8 cellular contexts compared by ENCODE assay signal in the genomic region with DNA sequence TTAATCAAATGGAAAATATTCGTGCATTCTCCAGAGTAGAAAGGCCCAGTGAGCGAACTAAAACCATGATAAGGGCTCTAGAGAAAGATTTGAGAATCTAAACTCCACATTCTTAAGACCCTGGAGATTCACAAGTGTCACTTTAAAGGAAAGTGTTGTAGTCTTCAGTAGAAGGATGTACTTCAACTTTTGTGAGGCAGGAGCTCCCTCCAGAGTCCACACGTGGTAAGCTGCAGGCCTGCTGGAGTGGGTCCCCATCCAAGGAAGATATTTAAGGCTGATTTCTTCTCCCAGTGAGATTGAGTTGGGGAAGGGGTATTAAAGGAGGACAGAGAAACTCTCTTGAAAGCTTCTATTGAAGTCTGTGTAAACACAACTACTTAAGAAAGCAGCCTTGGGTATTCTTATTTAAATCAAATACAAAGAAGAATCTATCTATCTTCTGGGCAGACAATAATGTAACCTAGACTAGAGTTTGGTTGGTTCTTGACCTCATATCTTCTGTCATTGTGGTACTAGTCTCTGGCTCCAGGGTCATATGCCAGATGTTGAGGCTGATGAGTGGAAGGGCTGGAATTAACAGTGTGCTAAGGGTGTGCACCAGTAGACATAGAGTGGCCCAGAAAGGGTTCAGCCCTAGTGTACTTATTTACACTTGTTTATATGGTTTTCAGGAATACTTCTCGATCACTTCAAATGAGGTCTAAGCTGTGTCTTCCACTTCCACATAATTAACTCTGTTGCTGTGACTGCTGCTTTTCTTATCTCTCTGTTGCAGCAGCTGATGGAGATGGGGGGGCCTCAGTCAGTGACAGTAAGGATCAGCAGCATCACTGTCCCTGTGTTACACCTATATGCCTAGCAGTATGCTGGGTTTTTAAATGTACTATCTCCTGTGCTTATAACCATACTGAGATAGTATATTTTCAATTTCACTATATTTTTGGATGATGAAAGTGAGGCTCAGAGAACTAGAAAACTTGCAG.
A peak's percentile ranks its signal among the peaks of the same experiment; 100 is the strongest.
DNase-seq lines count a peak whose midpoint lies in the region; ATAC-seq and TF ChIP-seq lines count a peak whose summit lies in the region.

No MANE protein-coding gene starts in this region.

- peaks cover 7% of the 10 kb centered on the region for H3K36me3 Mint-ChIP-seq in T-helper 17 cell (ENCODE audit: low read depth)

- no peak for TF ChIP-seq POLR2A in spleen (IDR thresholded peaks at IDR 0.05)

- H3K9ac ChIP-seq in MM.1S (ENCODE audit: low read length), result no peak overlapping the region

- H3K9me3 ChIP-seq in MM.1S (replicated peaks; ENCODE audit: insufficient read depth, low read length), result no peaks in the 10 kb centered on the region
- no peaks in the 10 kb centered on the region for H3K9me3 ChIP-seq in T-helper 17 cell (ENCODE audit: control insufficient read depth, low read length, poor library complexity, severe bottlenecking)
- H3K9me3 ChIP-seq in ascending aorta, result no peaks in the 10 kb centered on the region
- H3K9me3 ChIP-seq in hepatocyte (ENCODE audit: low read depth), result no peaks in the 10 kb centered on the region
- H3K9me3 ChIP-seq in spleen, result no peaks in the 10 kb centered on the region

- TF ChIP-seq CTCF in MM.1S (IDR thresholded peaks at IDR 0.05; ENCODE audit: low read length), result peak; percentile 85
- peak; percentile 56 to 71 (median 58) for TF ChIP-seq CTCF in ascending aorta (IDR thresholded peaks at IDR 0.05)
- TF ChIP-seq CTCF in hepatocyte (IDR thresholded peaks at IDR 0.05; ENCODE audit: poor library complexity), result peak; percentile 87
- TF ChIP-seq CTCF in spleen (IDR thresholded peaks at IDR 0.05 in 8 of 11, conservative IDR thresholded peaks at IDR 0.05 in 3 of 11), result peak; percentile 48 to 82 (median 70)

- no peak overlapping the region for H3K4me3 Mint-ChIP-seq in T-helper 17 cell

- 34% methylated on average over 4 of the region's 4 CpGs for WGBS in hepatocyte (ENCODE audit: low lambda C conversion rate, missing lambda C conversion rate)
- 37 to 46% (median 42%) methylated on average over 4 of the region's 4 CpGs for WGBS in spleen, 5 donors

- H3K4me1 ChIP-seq in MM.1S (ENCODE audit: low read length) (peaks cover 23% of the 10 kb centered on the region), ascending aorta (no peaks in the 10 kb centered on the region), hepatocyte (ENCODE audit: insufficient read depth) (no peaks in the 10 kb centered on the region), spleen (peaks cover 0 to 31% (median 0%) of the 10 kb centered on the region in 6 donors)

- DNase-seq in NCI-H146 (lab: John Stamatoyannopoulos, UW) (peak; percentile 34), NCI-H146 treated with DMSO at 0.1 percent for 48 hours (lab: John Stamatoyannopoulos, UW; ENCODE audit: unreplicated experiment) (no peak), HCEC 1CT (peak; percentile 44), MM.1S (peak; percentile 76), T-helper 17 cell (peak in 1 of 3 donors; percentile 37), ascending aorta (ENCODE audit: low spot score in 2 of 2) (peak in 1 of 2 donors; percentile 69), hepatocyte (ENCODE audit: low spot score) (peak; percentile 75), spleen (no peak)

- H3K27ac ChIP-seq in MM.1S (ENCODE audit: low read length) (no peak overlapping the region), ascending aorta (no peak overlapping the region), hepatocyte (no peak overlapping the region), spleen (no peak overlapping the region)

- H3F3A ChIP-seq in MM.1S (ENCODE audit: insufficient read depth, low read length), result no peaks in the 10 kb centered on the region

- no peak overlapping the region for H3K4me3 ChIP-seq in MM.1S (ENCODE audit: low read length)
- H3K4me3 ChIP-seq in ascending aorta, result no peak overlapping the region
- H3K4me3 ChIP-seq in hepatocyte, result no peak overlapping the region
- no peak overlapping the region for H3K4me3 ChIP-seq in spleen

- H3K27me3 ChIP-seq in MM.1S (replicated peaks; ENCODE audit: insufficient read depth, low read length) (no peaks in the 10 kb centered on the region), ascending aorta (no peaks in the 10 kb centered on the region), hepatocyte (no peaks in the 10 kb centered on the region), spleen (replicated peaks in 1 of 7) (no peaks in the 10 kb centered on the region)

- peak; percentile 74 for ATAC-seq in T-helper 17 cell

- H3K27me3 Mint-ChIP-seq in T-helper 17 cell, result no peaks in the 10 kb centered on the region

- H4K20me1 ChIP-seq in MM.1S (ENCODE audit: insufficient read depth, low read length) (no peaks in the 10 kb centered on the region), hepatocyte (ENCODE audit: insufficient read depth, poor library complexity, severe bottlenecking) (no peaks in the 10 kb centered on the region)

- H3K79me2 ChIP-seq in MM.1S (ENCODE audit: low read length) (peaks cover 5% of the 10 kb centered on the region; the same call in 1 of the 2 replicates), hepatocyte (no peaks in the 10 kb centered on the region)

- no peaks in the 10 kb centered on the region for H3K9me2 ChIP-seq in MM.1S (replicated peaks; ENCODE audit: insufficient read depth, low read length)
- no peaks in the 10 kb centered on the region for H3K9me2 ChIP-seq in hepatocyte (replicated peaks; ENCODE audit: insufficient read depth)

- intact Hi-C loops in ascending aorta (cut with DNase I) (loop anchor here (1.0 to 5.0 kb wide), 2 partner anchors 233 to 246 kb away; no protein-coding TSS in a partner anchor), spleen (cut with DNase I; ENCODE audit: low total_unique reads) (loop anchor here (5.0 kb wide), 2 partner anchors 231 to 246 kb away; no protein-coding TSS in a partner anchor)

- H3K4me2 ChIP-seq in MM.1S (ENCODE audit: low read depth, low read length), result no peak overlapping the region
- H3K4me2 ChIP-seq in hepatocyte, result no peak overlapping the region

- no peak overlapping the region for H3K27ac Mint-ChIP-seq in T-helper 17 cell

- H2AFZ ChIP-seq in MM.1S (ENCODE audit: low read length) (no peak overlapping the region), hepatocyte (no peak overlapping the region)

- H3K36me3 ChIP-seq in MM.1S (replicated peaks; ENCODE audit: insufficient read depth, low read length), result no peaks in the 10 kb centered on the region
- H3K36me3 ChIP-seq in ascending aorta, result no peaks in the 10 kb centered on the region
- H3K36me3 ChIP-seq in hepatocyte (replicated peaks; ENCODE audit: insufficient read depth, low read depth), result no peaks in the 10 kb centered on the region
- H3K36me3 ChIP-seq in spleen, result no peaks in the 10 kb centered on the region

- peaks cover 13% of the 10 kb centered on the region for H3K4me1 Mint-ChIP-seq in T-helper 17 cell

Comparison
In these comparisons a context has a peak if more than half of its experiments do, and no peak if none do; other contexts are left out.
1. DNase-seq: peak in NCI-H146 (single experiment), HCEC 1CT (single experiment), MM.1S (single experiment) and hepatocyte (single experiment); none in NCI-H146 treated with DMSO at 0.1 percent for 48 hours (single experiment) and spleen (single experiment).
2. Peak in every context shown above with its lines, with median percentiles within 50 percentile points of each other: CTCF ChIP-seq.